ENCODE assay signal across 29 cellular contexts in the genomic region with DNA sequence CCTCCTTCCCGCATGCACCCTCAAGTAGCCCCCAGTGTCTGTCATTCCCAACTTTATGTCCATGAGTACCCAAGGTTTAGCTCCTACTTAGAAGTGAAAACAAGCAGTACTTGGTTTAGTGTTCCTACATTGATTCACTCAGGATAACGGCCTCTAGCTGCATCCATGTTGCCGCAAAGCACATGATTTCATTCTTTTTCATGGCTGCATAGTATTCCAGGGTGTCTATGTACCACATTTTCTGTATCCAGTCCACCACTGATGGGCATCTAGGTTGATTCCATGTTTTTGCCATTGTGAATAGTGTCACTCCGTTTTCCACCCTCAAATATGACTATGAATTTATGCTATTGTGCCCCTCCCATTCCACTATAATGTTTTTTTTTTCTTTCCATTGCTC.
"Had no signal": no experiment of that assay in that cellular context is flagged by ENCODE, and none has a peak within 500 bp of the region (broad histone marks: within the 10 kb centered on the region; RNA-seq: fewer than 3 reads in every experiment).

No MANE protein-coding gene starts in this region.

- H3K4me1 Mint-ChIP-seq: stimulated activated effector memory CD8-positive, alpha-beta T cell treated with anti-CD3 and anti-CD28 coated beads, Interleukin-12 subunit alpha, Interleukin-12 subunit beta, amount 100 ng/mL, for 72 hours; stimulated activated memory B cell treated with anti-CD40 and anti-IgM and Interleukin-4, amounts not matched to agents 10 μg/mL and 1 μg/mL and 100 μg/mL, for 72 hours; stimulated activated naive B cell treated with anti-CD40 and anti-IgM and Interleukin-4, amounts not matched to agents 10 μg/mL and 1 μg/mL and 100 μg/mL, for 72 hours; stimulated activated naive CD8-positive, alpha-beta T cell treated with anti-CD3 and anti-CD28 coated beads, Interleukin-15, amount 100 ng/mL, for 72 hours had no signal

- DNase-seq: stimulated activated CD4-positive, alpha-beta T cell treated with anti-CD3 and anti-CD28 coated beads, Interleukin-2, amount 100 ng/mL, for 48 hours; stimulated activated CD4-positive, alpha-beta T cell treated with anti-CD3 and anti-CD28 coated beads, Interleukin-4, amount 100 ng/mL, for 1 hour; stimulated activated CD4-positive, alpha-beta T cell treated with anti-CD3 and anti-CD28 coated beads, Interleukin-4, amount 100 ng/mL, for 24 hours; stimulated activated CD4-positive, alpha-beta T cell treated with anti-CD3 and anti-CD28 coated beads, Interleukin-4, amount 100 ng/mL, for 4 hours; stimulated activated CD8-positive, alpha-beta memory T cell treated with anti-CD3 and anti-CD28 coated beads, Interleukin-4, amount 100 ng/mL, for 48 hours; stimulated activated naive B cell treated with anti-CD40 and anti-IgM and Interleukin-4, amounts not matched to agents 10 μg/mL and 1 μg/mL and 100 μg/mL, for 72 hours; stimulated activated naive CD4-positive, alpha-beta T cell; stimulated activated naive CD4-positive, alpha-beta T cell treated with Interleukin-2 at 50 U/mL for 16 hours; stimulated activated naive CD8-positive, alpha-beta T cell treated with anti-CD3 and anti-CD28 coated beads, Interleukin-15, amount 100 ng/mL, for 72 hours; stimulated activated naive CD8-positive, alpha-beta T cell treated with anti-CD3 and anti-CD28 coated beads, Interleukin-15, Interleukin-2, amounts not matched to agents 100 U/mL and 50 U/mL, for 24 hours; stomach; substantia nigra; testis; thyroid gland; tibial artery; transverse colon; trophoblast cell; upper lobe of left lung; upper lobe of right lung; uterus had no signal

- H3K27ac Mint-ChIP-seq: stimulated activated effector memory CD8-positive, alpha-beta T cell treated with anti-CD3 and anti-CD28 coated beads, Interleukin-12 subunit alpha, Interleukin-12 subunit beta, amount 100 ng/mL, for 72 hours; stimulated activated memory B cell treated with anti-CD40 and anti-IgM and Interleukin-4, amounts not matched to agents 10 μg/mL and 1 μg/mL and 100 μg/mL, for 72 hours; stimulated activated naive B cell treated with anti-CD40 and anti-IgM and Interleukin-4, amounts not matched to agents 10 μg/mL and 1 μg/mL and 100 μg/mL, for 72 hours; stimulated activated naive CD8-positive, alpha-beta T cell treated with anti-CD3 and anti-CD28 coated beads, Interleukin-15, amount 100 ng/mL, for 72 hours; stimulated activated naive CD8-positive, alpha-beta T cell treated with anti-CD3 and anti-CD28 coated beads, Interleukin-15, Interleukin-2, amounts not matched to agents 100 ng/mL and 50 ng/mL, for 24 hours; type B pancreatic cell had no signal

- FAIRE-seq: urothelium cell line had no signal

- H3K27me3 Mint-ChIP-seq: stimulated activated memory B cell treated with anti-CD40 and anti-IgM and Interleukin-4, amounts not matched to agents 10 μg/mL and 1 μg/mL and 100 μg/mL, for 72 hours; stimulated activated naive B cell treated with anti-CD40 and anti-IgM and Interleukin-4, amounts not matched to agents 10 μg/mL and 1 μg/mL and 100 μg/mL, for 72 hours; stimulated activated naive CD8-positive, alpha-beta T cell treated with anti-CD3 and anti-CD28 coated beads, Interleukin-15, amount 100 ng/mL, for 72 hours; stimulated activated naive CD8-positive, alpha-beta T cell treated with anti-CD3 and anti-CD28 coated beads, Interleukin-15, Interleukin-2, amounts not matched to agents 100 ng/mL and 50 ng/mL, for 24 hours; type B pancreatic cell had no signal

- H3K4me1 ChIP-seq: stomach, suprapubic skin, testis, thyroid gland, tibial artery, tibial nerve, transverse colon, upper lobe of left lung, upper lobe of right lung, uterus, vagina had no signal

- H3K27me3 ChIP-seq: stomach, suprapubic skin, testis, thyroid gland, tibial artery, tibial nerve, transverse colon, upper lobe of left lung, upper lobe of right lung, uterus, vagina had no signal

- H3K4me3 Mint-ChIP-seq: stimulated activated effector memory CD8-positive, alpha-beta T cell treated with anti-CD3 and anti-CD28 coated beads, Interleukin-12 subunit alpha, Interleukin-12 subunit beta, amount 100 ng/mL, for 72 hours; stimulated activated memory B cell treated with anti-CD40 and anti-IgM and Interleukin-4, amounts not matched to agents 10 μg/mL and 1 μg/mL and 100 μg/mL, for 72 hours; stimulated activated naive B cell treated with anti-CD40 and anti-IgM and Interleukin-4, amounts not matched to agents 10 μg/mL and 1 μg/mL and 100 μg/mL, for 72 hours; stimulated activated naive CD8-positive, alpha-beta T cell treated with anti-CD3 and anti-CD28 coated beads, Interleukin-15, amount 100 ng/mL, for 72 hours; stimulated activated naive CD8-positive, alpha-beta T cell treated with anti-CD3 and anti-CD28 coated beads, Interleukin-15, Interleukin-2, amounts not matched to agents 100 ng/mL and 50 ng/mL, for 24 hours; type B pancreatic cell had no signal

- H3K9me3 Mint-ChIP-seq: stimulated activated naive CD8-positive, alpha-beta T cell treated with anti-CD3 and anti-CD28 coated beads, Interleukin-15, Interleukin-2, amounts not matched to agents 100 ng/mL and 50 ng/mL, for 24 hours had no signal

- H3K4me3 ChIP-seq: stomach, suprapubic skin, testis, thoracic aorta, thyroid gland, tibial artery, tibial nerve, transverse colon, upper lobe of left lung, upper lobe of right lung, uterus, vagina had no signal

- H3K36me3 ChIP-seq: stomach, suprapubic skin, thoracic aorta, thyroid gland, tibial artery, tibial nerve, transverse colon, upper lobe of left lung, upper lobe of right lung, uterus, vagina had no signal

- H3K36me3 Mint-ChIP-seq: stimulated activated effector memory CD8-positive, alpha-beta T cell treated with anti-CD3 and anti-CD28 coated beads, Interleukin-12 subunit alpha, Interleukin-12 subunit beta, amount 100 ng/mL, for 72 hours; stimulated activated memory B cell treated with anti-CD40 and anti-IgM and Interleukin-4, amounts not matched to agents 10 μg/mL and 1 μg/mL and 100 μg/mL, for 72 hours; stimulated activated naive B cell treated with anti-CD40 and anti-IgM and Interleukin-4, amounts not matched to agents 10 μg/mL and 1 μg/mL and 100 μg/mL, for 72 hours; type B pancreatic cell had no signal

- ATAC-seq: stimulated activated effector memory CD8-positive, alpha-beta T cell treated with anti-CD3 and anti-CD28 coated beads, Interleukin-12 subunit alpha, Interleukin-12 subunit beta, amount 100 ng/mL, for 72 hours; stimulated activated memory B cell treated with anti-CD40 and anti-IgM and Interleukin-4, amounts not matched to agents 10 μg/mL and 1 μg/mL and 100 μg/mL, for 72 hours; stimulated activated naive B cell treated with anti-CD40 and anti-IgM and Interleukin-4, amounts not matched to agents 10 μg/mL and 1 μg/mL and 100 μg/mL, for 72 hours; stimulated activated naive CD8-positive, alpha-beta T cell treated with anti-CD3 and anti-CD28 coated beads, Interleukin-15, amount 100 ng/mL, for 72 hours; stimulated activated naive CD8-positive, alpha-beta T cell treated with anti-CD3 and anti-CD28 coated beads, Interleukin-15, Interleukin-2, amounts not matched to agents 100 U/mL and 50 U/mL, for 24 hours; upper lobe of right lung had no signal

- H3K9me3 ChIP-seq: suprapubic skin, testis, thoracic aorta, thyroid gland, tibial artery, tibial nerve, transverse colon, upper lobe of left lung, upper lobe of right lung, uterus, vagina had no signal

- H3K27ac ChIP-seq: stomach, suprapubic skin, testis, thoracic aorta, thyroid gland, tibial artery, tibial nerve, transverse colon, upper lobe of left lung, upper lobe of right lung, uterus, vagina had no signal
